In the genomic region with DNA sequence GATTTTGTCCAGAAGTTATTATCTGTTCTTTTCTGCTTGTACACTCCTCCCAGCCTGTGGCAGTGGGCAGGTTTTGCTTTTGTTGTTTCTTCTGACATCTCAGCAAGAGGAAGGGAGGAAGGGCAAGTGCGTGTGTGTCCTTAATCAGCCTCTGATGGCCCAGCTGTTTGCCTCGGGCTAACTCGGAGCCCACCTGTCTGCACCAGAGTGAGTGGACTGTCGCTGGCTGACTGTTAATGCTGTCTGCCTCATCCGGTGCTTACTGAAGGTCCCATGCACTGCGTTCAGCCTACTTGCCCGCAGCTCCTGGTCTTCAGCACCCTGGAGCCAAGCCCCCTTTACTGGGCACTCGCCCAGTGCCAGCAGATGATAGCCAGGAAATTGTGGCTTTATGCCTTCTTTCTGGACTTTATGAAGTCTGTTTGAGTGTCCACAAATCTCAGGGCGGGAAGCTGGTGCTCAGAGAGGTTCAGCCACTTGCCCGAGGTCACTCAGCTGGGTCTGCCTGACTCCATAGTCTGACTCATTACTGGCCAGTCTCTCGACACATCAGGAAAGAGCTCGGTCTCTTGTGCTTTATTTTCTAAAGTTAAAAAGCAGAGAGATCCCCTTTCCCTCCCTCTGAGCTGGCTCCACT, we compare ENCODE assay signal across 30 cellular contexts.
DNase-seq lines count a peak whose midpoint lies in the region; ATAC-seq and TF ChIP-seq lines count a peak whose summit lies in the region.
"Had no signal": no experiment of that assay in that cellular context is flagged by ENCODE, and none has a peak within 500 bp of the region (broad histone marks: within the 10 kb centered on the region; RNA-seq: fewer than 3 reads in every experiment).

No MANE protein-coding gene starts in this region.

- H3K27me3 ChIP-seq in MM.1S (replicated peaks; ENCODE audit: insufficient read depth, low read length) (no peaks in the 10 kb centered on the region), SK-N-SH (ENCODE audit: insufficient read depth) (no peaks in the 10 kb centered on the region), neuronal stem cell (ENCODE audit: control insufficient read depth in 3 of 3, insufficient read depth in 3 of 3, low read depth in 1 of 3, low read length in 3 of 3) (no peaks in the 10 kb centered on the region)
- H3K27me3 ChIP-seq: left lung, thyroid gland, uterus had no signal

- H3K27ac ChIP-seq in MM.1S (ENCODE audit: low read length) (no peak overlapping the region), SK-N-SH (ENCODE audit: low read depth in 2 of 2, low read length in 1 of 2) (peak overlapping the region in 1 of 2 experiments; percentile 93; a peak in 2 of 4 replicates), neuronal stem cell (replicated peaks; ENCODE audit: low read length) (no peak overlapping the region)
- H3K27ac ChIP-seq: coronary artery, left lung, thyroid gland, uterus had no signal

- H3K36me3 ChIP-seq in MM.1S (replicated peaks; ENCODE audit: insufficient read depth, low read length), result no peaks in the 10 kb centered on the region
- H3K36me3 ChIP-seq in SK-N-SH (replicated peaks in 1 of 2; ENCODE audit: control insufficient read depth in 1 of 2, insufficient read depth in 2 of 2, low read length in 1 of 2), result no peaks in the 10 kb centered on the region
- no peaks in the 10 kb centered on the region for H3K36me3 ChIP-seq in neuronal stem cell (replicated peaks in 1 of 2; ENCODE audit: control insufficient read depth in 2 of 2, insufficient read depth in 2 of 2, low read length in 2 of 2)
- H3K36me3 ChIP-seq: left lung, thyroid gland, uterus had no signal

- TF ChIP-seq RAD21 in SK-N-SH (IDR thresholded peaks at IDR 0.05; ENCODE audit: low read length), result no peak

- WGBS in SK-N-SH (ENCODE audit: low lambda C conversion rate), result 24% methylated on average over 11 of the region's 12 CpGs
- WGBS in neuronal stem cell (ENCODE audit: extremely low coverage in 2 of 2, insufficient read length in 2 of 2, insufficient replicate concordance in 1 of 2), 2 donors, result no CpG with 5 or more reads among the region's 12 CpGs

- peak overlapping the region; percentile 50 for H3K14ac ChIP-seq in neuronal stem cell (ENCODE audit: low read length)

- H3K4ac ChIP-seq in neuronal stem cell (ENCODE audit: low read length), result no peak overlapping the region

- TF ChIP-seq CTCF in MM.1S (IDR thresholded peaks at IDR 0.05; ENCODE audit: low read length) (no peak), SK-N-SH (IDR thresholded peaks at IDR 0.05) (no peak)

- H3K4me3 Mint-ChIP-seq in stimulated activated effector memory CD8-positive, alpha-beta T cell treated with anti-CD3 and anti-CD28 coated beads, Interleukin-12 subunit alpha, Interleukin-12 subunit beta, amount 100 ng/mL, for 72 hours, result no peak overlapping the region
- H3K4me3 Mint-ChIP-seq: activated T-cell treated with anti-CD3 and anti-CD28 coated beads, Interleukin-2, amount 50 U/mL, for 24 hours; CD4-positive, alpha-beta memory T cell; memory B cell; neural crest cell; T-cell had no signal

- no peaks in the 10 kb centered on the region for H3K9me2 ChIP-seq in MM.1S (replicated peaks; ENCODE audit: insufficient read depth, low read length)
- H3K9me2 ChIP-seq in SK-N-SH, result no peaks in the 10 kb centered on the region

- DNase-seq in NCI-H2081 (lab: John Stamatoyannopoulos, UW) (peak; percentile 4 to 49), NCI-H2081 treated with DMSO at 0.1 percent for 48 hours (lab: John Stamatoyannopoulos, UW) (no peak), MM.1S (no peak), SK-N-SH (peak; percentile 72), neuronal stem cell (ENCODE audit: low spot score) (no peak), CD1c-positive myeloid dendritic cell (ENCODE audit: extremely low spot score) (no peak), nucleus accumbens (lab: John Stamatoyannopoulos, UW) (no peak)
- no peak for DNase-seq in stimulated activated effector memory CD8-positive, alpha-beta T cell treated with anti-CD3 and anti-CD28 coated beads, Interleukin-12 subunit alpha, Interleukin-12 subunit beta, amount 100 ng/mL, for 72 hours (ENCODE audit: low spot score in 2 of 2)
- DNase-seq: activated CD4-positive, alpha-beta T cell treated with anti-CD3 and anti-CD28 coated beads for 48 hours; activated effector memory CD4-positive, alpha-beta T cell treated with anti-CD3 and anti-CD28 coated beads, Interleukin-2, amount 50 U/mL, for 16 hours; activated T-cell treated with anti-CD3 and anti-CD28 coated beads, Interleukin-2, amount 50 U/mL, for 24 hours; CD4-positive, alpha-beta memory T cell; effector memory CD4-positive, alpha-beta T cell; HCEC 1CT; Karpas-422; left lung; NCI-H1436; NCI-H446 treated with DMSO at 0.1 percent for 48 hours; posterior cingulate gyrus; SIG-M5; stimulated activated CD4-positive, alpha-beta T cell treated with anti-CD3 and anti-CD28 coated beads, Interleukin-12 subunit alpha, Interleukin-12 subunit beta, amount 100 ng/mL, for 4 hours; stimulated activated CD4-positive, alpha-beta T cell treated with anti-CD3 and anti-CD28 coated beads, Interleukin-2, amount 100 ng/mL, for 48 hours; T-cell; thyroid gland; uterus had no signal

- H4K20me1 ChIP-seq in MM.1S (ENCODE audit: insufficient read depth, low read length) (no peaks in the 10 kb centered on the region), SK-N-SH (ENCODE audit: insufficient read depth) (no peaks in the 10 kb centered on the region)

- H2AFZ ChIP-seq in MM.1S (ENCODE audit: low read length) (peak overlapping the region; percentile 43), SK-N-SH (ENCODE audit: low read depth) (no peak overlapping the region), neuronal stem cell (ENCODE audit: low read length) (no peak overlapping the region)

- H2BK5ac ChIP-seq in neuronal stem cell (ENCODE audit: low read length), result no peak overlapping the region

- H3K9ac ChIP-seq in MM.1S (ENCODE audit: low read length), result no peak overlapping the region
- no peak overlapping the region for H3K9ac ChIP-seq in SK-N-SH
- H3K9ac ChIP-seq in neuronal stem cell (ENCODE audit: low read depth, low read length, poor library complexity), result no peak overlapping the region

- no peak overlapping the region for H3K23ac ChIP-seq in neuronal stem cell (ENCODE audit: low read depth, low read length, poor library complexity)

- no peaks in the 10 kb centered on the region for H3K4me1 Mint-ChIP-seq in stimulated activated effector memory CD8-positive, alpha-beta T cell treated with anti-CD3 and anti-CD28 coated beads, Interleukin-12 subunit alpha, Interleukin-12 subunit beta, amount 100 ng/mL, for 72 hours
- H3K4me1 Mint-ChIP-seq: CD4-positive, alpha-beta memory T cell; memory B cell; T-cell had no signal

- H2AK5ac ChIP-seq in neuronal stem cell (ENCODE audit: low read depth, low read length), result peak overlapping the region; percentile 38

- H3K9me3 Mint-ChIP-seq in stimulated activated effector memory CD8-positive, alpha-beta T cell treated with anti-CD3 and anti-CD28 coated beads, Interleukin-12 subunit alpha, Interleukin-12 subunit beta, amount 100 ng/mL, for 72 hours, result no peaks in the 10 kb centered on the region
- H3K9me3 Mint-ChIP-seq: activated T-cell treated with anti-CD3 and anti-CD28 coated beads, Interleukin-2, amount 50 U/mL, for 24 hours; CD4-positive, alpha-beta memory T cell; memory B cell; neural crest cell; T-cell had no signal

- 0 out of 2 replicates have a peak overlapping the region, but pooled peaks have one; percentile 8 for H3K4me2 ChIP-seq in MM.1S (ENCODE audit: low read depth, low read length)
- no peak overlapping the region for H3K4me2 ChIP-seq in SK-N-SH
- H3K4me2 ChIP-seq in neuronal stem cell (ENCODE audit: insufficient read depth, low read length, poor library complexity, severe bottlenecking), result no peak overlapping the region

- H3K79me1 ChIP-seq in neuronal stem cell (ENCODE audit: low read depth, low read length), result no peaks in the 10 kb centered on the region

- H3K4me3 ChIP-seq in MM.1S (ENCODE audit: low read length) (no peak overlapping the region), SK-N-SH (ENCODE audit: low read depth in 2 of 2, low read length in 1 of 2) (no peak overlapping the region), neuronal stem cell (ENCODE audit: low read length in 2 of 2) (no peak overlapping the region)
- H3K4me3 ChIP-seq: coronary artery, left lung, thyroid gland, uterus had no signal

- no peaks in the 10 kb centered on the region for H3K9me3 ChIP-seq in MM.1S (replicated peaks; ENCODE audit: insufficient read depth, low read length)
- H3K9me3 ChIP-seq in SK-N-SH, result no peaks in the 10 kb centered on the region
- H3K9me3 ChIP-seq in neuronal stem cell (replicated peaks in 1 of 2; ENCODE audit: control insufficient read depth in 2 of 2, insufficient read depth in 1 of 2, low read depth in 1 of 2, low read length in 2 of 2), result no peaks in the 10 kb centered on the region
- H3K9me3 ChIP-seq: left lung, thyroid gland, uterus had no signal

- CTCF ChIA-PET in SK-N-SH (lab: Yijun Ruan, JAX), result interaction anchor here (1.0 to 3.1 kb wide), 6 partner anchors 15 to 145 kb away, joined by 3 to 13 read pairs (median 7); a partner anchor contains a TSS

- H4K91ac ChIP-seq in neuronal stem cell (ENCODE audit: low read depth, low read length, poor library complexity), result no peak overlapping the region

- POLR2A ChIA-PET in SK-N-SH (lab: Yijun Ruan, JAX), result interaction anchor here (0.6 kb wide), 1 partner anchor 10 kb away, joined by 3 read pairs; no protein-coding TSS in a partner anchor

- no peak overlapping the region for H4K8ac ChIP-seq in neuronal stem cell (ENCODE audit: low read depth, low read length)

- H3K36me3 Mint-ChIP-seq in stimulated activated effector memory CD8-positive, alpha-beta T cell treated with anti-CD3 and anti-CD28 coated beads, Interleukin-12 subunit alpha, Interleukin-12 subunit beta, amount 100 ng/mL, for 72 hours, result no peaks in the 10 kb centered on the region
- H3K36me3 Mint-ChIP-seq: CD4-positive, alpha-beta memory T cell; memory B cell; T-cell had no signal

- H2BK15ac ChIP-seq in neuronal stem cell (ENCODE audit: low read length), result no peak overlapping the region

- no peak overlapping the region for H3K18ac ChIP-seq in neuronal stem cell (ENCODE audit: low read length)

- H2BK120ac ChIP-seq in neuronal stem cell (ENCODE audit: low read depth, low read length), result no peak overlapping the region

- TF ChIP-seq EP300 in SK-N-SH (IDR thresholded peaks at IDR 0.05; ENCODE audit: borderline replicate concordance in 1 of 2, low read depth in 1 of 2, low read length in 1 of 2), result peak in 1 of 2 experiments; percentile 60; a peak in 2 of 4 replicates

- H3F3A ChIP-seq in MM.1S (ENCODE audit: insufficient read depth, low read length), result no peaks in the 10 kb centered on the region
- no peaks in the 10 kb centered on the region for H3F3A ChIP-seq in SK-N-SH (replicated peaks; ENCODE audit: insufficient read depth)

- H3K27ac Mint-ChIP-seq in stimulated activated effector memory CD8-positive, alpha-beta T cell treated with anti-CD3 and anti-CD28 coated beads, Interleukin-12 subunit alpha, Interleukin-12 subunit beta, amount 100 ng/mL, for 72 hours, result no peak overlapping the region
- H3K27ac Mint-ChIP-seq: activated T-cell treated with anti-CD3 and anti-CD28 coated beads, Interleukin-2, amount 50 U/mL, for 24 hours; CD4-positive, alpha-beta memory T cell; memory B cell; T-cell had no signal

- no peak for ATAC-seq in stimulated activated effector memory CD8-positive, alpha-beta T cell treated with anti-CD3 and anti-CD28 coated beads, Interleukin-12 subunit alpha, Interleukin-12 subunit beta, amount 100 ng/mL, for 72 hours
- ATAC-seq: left lung, Panc1, sciatic nerve, T-cell had no signal

- no peaks in the 10 kb centered on the region for H3K4me1 ChIP-seq in MM.1S (ENCODE audit: low read length)
- H3K4me1 ChIP-seq in SK-N-SH (ENCODE audit: control insufficient read depth in 1 of 2, insufficient read depth in 2 of 2, low read depth in 1 of 2, low read length in 1 of 2), result peaks cover 0 to 66% of the 10 kb centered on the region in 2 experiments; a peak in 2 of 4 replicates
- H3K4me1 ChIP-seq in neuronal stem cell (ENCODE audit: control insufficient read depth in 2 of 2, insufficient read depth in 1 of 2, low read depth in 1 of 2, low read length in 2 of 2), result no peaks in the 10 kb centered on the region
- H3K4me1 ChIP-seq: left lung, thyroid gland, uterus had no signal

- H3K79me2 ChIP-seq in MM.1S (ENCODE audit: low read length), result no peaks in the 10 kb centered on the region
- no peaks in the 10 kb centered on the region for H3K79me2 ChIP-seq in SK-N-SH (ENCODE audit: insufficient read depth)

- no peak overlapping the region for H2BK12ac ChIP-seq in neuronal stem cell (ENCODE audit: low read length)

Comparison
In these comparisons a context has a peak if more than half of its experiments do, and no peak if none do; other contexts are left out.
1. DNase-seq: peak in NCI-H2081 (2 of 2) and SK-N-SH (single experiment); none in NCI-H2081 treated with DMSO at 0.1 percent for 48 hours (single experiment), MM.1S (single experiment), neuronal stem cell (single experiment), stimulated activated effector memory CD8-positive, alpha-beta T cell treated with anti-CD3 and anti-CD28 coated beads, Interleukin-12 subunit alpha, Interleukin-12 subunit beta, amount 100 ng/mL, for 72 hours (0 of 2), CD1c-positive myeloid dendritic cell (single experiment) and nucleus accumbens (0 of 56).